ENCODE assay signal across 10 cellular contexts in the genomic region with DNA sequence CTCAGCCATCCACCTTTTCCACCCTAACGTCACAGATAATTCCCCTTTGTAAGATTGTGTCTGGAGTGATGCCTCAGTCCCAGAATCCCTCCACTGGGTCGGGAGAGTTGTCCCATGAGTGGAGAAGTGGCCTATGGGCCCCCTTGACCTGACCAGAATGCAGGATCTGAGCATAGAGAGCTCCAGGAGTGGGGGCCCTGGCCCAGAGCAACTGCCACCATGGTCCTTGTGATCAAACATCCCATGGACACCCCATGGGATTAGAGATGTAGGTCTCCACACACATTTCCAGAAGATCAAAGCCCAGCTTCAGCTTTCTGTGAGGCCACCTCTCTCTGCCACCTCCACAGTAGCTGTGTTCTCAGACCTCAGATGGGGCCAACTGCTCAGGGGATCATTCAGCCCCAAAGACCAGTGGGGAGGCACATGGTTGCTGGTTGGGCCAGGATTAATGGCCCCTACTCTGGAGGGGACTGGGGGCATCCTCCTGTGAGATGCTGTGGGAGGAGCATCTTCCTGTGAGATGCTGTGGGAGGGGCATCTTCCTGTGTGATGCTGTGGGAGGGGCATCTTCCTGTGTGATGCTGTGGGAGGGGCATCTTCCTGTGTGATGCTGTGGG. TPM values are rescaled to one million over a fixed set of nuclear protein-coding genes. Genes with fewer than 3 reads are reported as not detected.
A peak's percentile ranks its signal among the peaks of the same experiment; 100 is the strongest.
DNase-seq lines count a peak whose midpoint lies in the region; ATAC-seq and TF ChIP-seq lines count a peak whose summit lies in the region.
"Had no signal": no experiment of that assay in that cellular context is flagged by ENCODE, and none has a peak within 500 bp of the region (broad histone marks: within the 10 kb centered on the region; RNA-seq: fewer than 3 reads in every experiment).

No MANE protein-coding gene starts in this region.

- no peaks in the 10 kb centered on the region for H3K79me2 ChIP-seq in SK-N-SH (ENCODE audit: insufficient read depth)

- H4K20me1 ChIP-seq in SK-N-SH (ENCODE audit: insufficient read depth): no peaks in the 10 kb centered on the region

- no peak for ATAC-seq in SK-N-SH treated with all-trans-retinoic acid at 6 μM for 48 hours

- H3K9me3 ChIP-seq in SK-N-SH: no peaks in the 10 kb centered on the region
- H3K9me3 ChIP-seq: stomach had no signal

- no peaks in the 10 kb centered on the region for H3F3A ChIP-seq in SK-N-SH (replicated peaks; ENCODE audit: insufficient read depth)

- POLR2A ChIA-PET in SK-N-SH (lab: Yijun Ruan, JAX): no interaction called here

- no peaks in the 10 kb centered on the region for H3K9me2 ChIP-seq in SK-N-SH

- WGBS in SK-N-SH (ENCODE audit: low lambda C conversion rate): 50% methylated on average over 1 of the region's 2 CpGs

- no peaks in the 10 kb centered on the region for H3K36me3 ChIP-seq in SK-N-SH (replicated peaks in 1 of 2; ENCODE audit: control insufficient read depth in 1 of 2, insufficient read depth in 2 of 2, low read length in 1 of 2)

- intact Hi-C loops in posterior vena cava (cut with DNase I): no loop called here

- CTCF ChIA-PET in SK-N-SH (lab: Yijun Ruan, JAX): interaction anchor here (0.7 to 1.0 kb wide), 3 partner anchors 15 to 135 kb away, joined by 3 to 4 read pairs (median 3); no protein-coding TSS in a partner anchor

- peak overlapping the region in 1 of 2 experiments; percentile 47; a peak in 2 of 4 replicates for H3K27ac ChIP-seq in SK-N-SH (ENCODE audit: low read depth in 2 of 2, low read length in 1 of 2)
- H3K27ac ChIP-seq: stomach had no signal

- H3K4me3 ChIP-seq in SK-N-SH (ENCODE audit: low read depth in 2 of 2, low read length in 1 of 2): no peak overlapping the region
- H3K4me3 ChIP-seq: stomach had no signal

- H2AFZ ChIP-seq in SK-N-SH (ENCODE audit: low read depth): no peak overlapping the region

- no peaks in the 10 kb centered on the region for H3K27me3 ChIP-seq in SK-N-SH (ENCODE audit: insufficient read depth)

- H3K9ac ChIP-seq in SK-N-SH: no peak overlapping the region

- TF ChIP-seq RAD21 in SK-N-SH (IDR thresholded peaks at IDR 0.05; ENCODE audit: low read length): no peak

- TF ChIP-seq CTCF in SK-N-SH (IDR thresholded peaks at IDR 0.05): no peak

- peaks cover 0 to 13% of the 10 kb centered on the region in 2 experiments; a peak in 1 of 4 replicates for H3K4me1 ChIP-seq in SK-N-SH (ENCODE audit: control insufficient read depth in 1 of 2, insufficient read depth in 2 of 2, low read depth in 1 of 2, low read length in 1 of 2)

- DNase-seq in SK-N-SH: peak; percentile 88
- DNase-seq in RPMI8226: peak; percentile 16
- peak; percentile 75 for DNase-seq in activated effector memory CD4-positive, alpha-beta T cell treated with anti-CD3 and anti-CD28 coated beads, Interleukin-2, amount 50 U/mL, for 16 hours
- DNase-seq in posterior vena cava (ENCODE audit: low spot score): peak; percentile 35
- no peak for DNase-seq in H4 (ENCODE audit: low spot score)
- DNase-seq in NCI-H446 (lab: John Stamatoyannopoulos, UW): no peak
- DNase-seq in ecto neural progenitor cell (ENCODE audit: low spot score): no peak
- DNase-seq: SHP77, stomach had no signal

- no peak for TF ChIP-seq EP300 in SK-N-SH (IDR thresholded peaks at IDR 0.05; ENCODE audit: borderline replicate concordance in 1 of 2, low read depth in 1 of 2, low read length in 1 of 2)

- H3K4me2 ChIP-seq in SK-N-SH: no peak overlapping the region

TF ChIP-seq in SK-N-SH, 30 proteins besides CTCF, POLR2A, EP300 and RAD21:
- TF ChIP-seq, protein P1, sequence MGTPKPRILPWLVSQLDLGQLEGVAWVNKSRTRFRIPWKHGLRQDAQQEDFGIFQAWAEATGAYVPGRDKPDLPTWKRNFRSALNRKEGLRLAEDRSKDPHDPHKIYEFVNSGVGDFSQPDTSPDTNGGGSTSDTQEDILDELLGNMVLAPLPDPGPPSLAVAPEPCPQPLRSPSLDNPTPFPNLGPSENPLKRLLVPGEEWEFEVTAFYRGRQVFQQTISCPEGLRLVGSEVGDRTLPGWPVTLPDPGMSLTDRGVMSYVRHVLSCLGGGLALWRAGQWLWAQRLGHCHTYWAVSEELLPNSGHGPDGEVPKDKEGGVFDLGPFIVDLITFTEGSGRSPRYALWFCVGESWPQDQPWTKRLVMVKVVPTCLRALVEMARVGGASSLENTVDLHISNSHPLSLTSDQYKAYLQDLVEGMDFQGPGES (IDR thresholded peaks at IDR 0.05; ENCODE audit: low read depth, low read length): no peak
- no peak for TF ChIP-seq RXRA (IDR thresholded peaks at IDR 0.05; ENCODE audit: borderline replicate concordance, low read depth)
- no peak for TF ChIP-seq TEAD4 (IDR thresholded peaks at IDR 0.05; ENCODE audit: borderline replicate concordance, insufficient read depth)
- TF ChIP-seq JUND (IDR thresholded peaks at IDR 0.05): no peak

TF ChIP-seq in SK-N-SH treated with all-trans-retinoic acid at 6 μM for 48 hours, 23 proteins besides CTCF, POLR2A, EP300 and RAD21:
- TF ChIP-seq SNAI2 (CRISPR knock-in tag; IDR thresholded peaks at IDR 0.05) (no peak), OSR1 (CRISPR knock-in tag; IDR thresholded peaks at IDR 0.05) (no peak), ZNF8 (CRISPR knock-in tag; IDR thresholded peaks at IDR 0.05) (no peak), ZFP30 (CRISPR knock-in tag; IDR thresholded peaks at IDR 0.05) (no peak), BACH2 (CRISPR knock-in tag; IDR thresholded peaks at IDR 0.05; ENCODE audit: borderline replicate concordance) (no peak), TSHZ2 (CRISPR knock-in tag; IDR thresholded peaks at IDR 0.05) (no peak), TOX (CRISPR knock-in tag; IDR thresholded peaks at IDR 0.05; ENCODE audit: borderline replicate concordance) (no peak), PPARA (CRISPR knock-in tag; IDR thresholded peaks at IDR 0.05; ENCODE audit: borderline replicate concordance) (no peak)
- TF ChIP-seq, protein P2, sequence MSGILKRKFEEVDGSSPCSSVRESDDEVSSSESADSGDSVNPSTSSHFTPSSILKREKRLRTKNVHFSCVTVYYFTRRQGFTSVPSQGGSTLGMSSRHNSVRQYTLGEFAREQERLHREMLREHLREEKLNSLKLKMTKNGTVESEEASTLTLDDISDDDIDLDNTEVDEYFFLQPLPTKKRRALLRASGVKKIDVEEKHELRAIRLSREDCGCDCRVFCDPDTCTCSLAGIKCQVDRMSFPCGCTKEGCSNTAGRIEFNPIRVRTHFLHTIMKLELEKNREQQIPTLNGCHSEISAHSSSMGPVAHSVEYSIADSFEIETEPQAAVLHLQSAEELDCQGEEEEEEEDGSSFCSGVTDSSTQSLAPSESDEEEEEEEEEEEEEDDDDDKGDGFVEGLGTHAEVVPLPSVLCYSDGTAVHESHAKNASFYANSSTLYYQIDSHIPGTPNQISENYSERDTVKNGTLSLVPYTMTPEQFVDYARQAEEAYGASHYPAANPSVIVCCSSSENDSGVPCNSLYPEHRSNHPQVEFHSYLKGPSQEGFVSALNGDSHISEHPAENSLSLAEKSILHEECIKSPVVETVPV (CRISPR knock-in tag; IDR thresholded peaks at IDR 0.05): no peak
- TF ChIP-seq, protein P3, sequence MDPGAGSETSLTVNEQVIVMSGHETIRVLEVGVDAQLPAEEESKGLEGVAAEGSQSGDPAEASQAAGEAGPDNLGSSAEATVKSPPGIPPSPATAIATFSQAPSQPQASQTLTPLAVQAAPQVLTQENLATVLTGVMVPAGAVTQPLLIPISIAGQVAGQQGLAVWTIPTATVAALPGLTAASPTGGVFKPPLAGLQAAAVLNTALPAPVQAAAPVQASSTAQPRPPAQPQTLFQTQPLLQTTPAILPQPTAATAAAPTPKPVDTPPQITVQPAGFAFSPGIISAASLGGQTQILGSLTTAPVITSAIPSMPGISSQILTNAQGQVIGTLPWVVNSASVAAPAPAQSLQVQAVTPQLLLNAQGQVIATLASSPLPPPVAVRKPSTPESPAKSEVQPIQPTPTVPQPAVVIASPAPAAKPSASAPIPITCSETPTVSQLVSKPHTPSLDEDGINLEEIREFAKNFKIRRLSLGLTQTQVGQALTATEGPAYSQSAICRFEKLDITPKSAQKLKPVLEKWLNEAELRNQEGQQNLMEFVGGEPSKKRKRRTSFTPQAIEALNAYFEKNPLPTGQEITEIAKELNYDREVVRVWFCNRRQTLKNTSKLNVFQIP (CRISPR knock-in tag; IDR thresholded peaks at IDR 0.05; ENCODE audit: borderline replicate concordance, low read depth): no peak

RNA-seq across cellular contexts. Expression of gene DPYSL4, which starts 28.5 kb away (rescaled TPM):
- 19.4 and 21.8 TPM in 2 replicates for polyA plus RNA-seq in SK-N-SH (2012; rRNA removed)
- 9.0 and 15.8 TPM in 2 replicates for polyA plus RNA-seq in SK-N-SH (2012; cell fraction: cytosol; rRNA removed)
- 57.0 and 69.4 TPM in 2 replicates for polyA plus RNA-seq in SK-N-SH (2012; cell fraction: nucleus; rRNA removed)
- total RNA-seq in posterior vena cava: 1 to 10 TPM; 1.4 to 2.1 TPM
- total RNA-seq in H4 (2014; rRNA removed; shearing (Covaris generic)): 18.0 and 19.6 TPM in 2 replicates

Comparison
In these comparisons a context has a peak if more than half of its experiments do, and no peak if none do; other contexts are left out.
1. DNase-seq: peak in SK-N-SH (single experiment), RPMI8226 (single experiment), activated effector memory CD4-positive, alpha-beta T cell treated with anti-CD3 and anti-CD28 coated beads, Interleukin-2, amount 50 U/mL, for 16 hours (single experiment) and posterior vena cava (single experiment); none in H4 (single experiment), NCI-H446 (0 of 2) and ecto neural progenitor cell (single experiment).